1 cellular context compared by ENCODE assay signal in the genomic region with DNA sequence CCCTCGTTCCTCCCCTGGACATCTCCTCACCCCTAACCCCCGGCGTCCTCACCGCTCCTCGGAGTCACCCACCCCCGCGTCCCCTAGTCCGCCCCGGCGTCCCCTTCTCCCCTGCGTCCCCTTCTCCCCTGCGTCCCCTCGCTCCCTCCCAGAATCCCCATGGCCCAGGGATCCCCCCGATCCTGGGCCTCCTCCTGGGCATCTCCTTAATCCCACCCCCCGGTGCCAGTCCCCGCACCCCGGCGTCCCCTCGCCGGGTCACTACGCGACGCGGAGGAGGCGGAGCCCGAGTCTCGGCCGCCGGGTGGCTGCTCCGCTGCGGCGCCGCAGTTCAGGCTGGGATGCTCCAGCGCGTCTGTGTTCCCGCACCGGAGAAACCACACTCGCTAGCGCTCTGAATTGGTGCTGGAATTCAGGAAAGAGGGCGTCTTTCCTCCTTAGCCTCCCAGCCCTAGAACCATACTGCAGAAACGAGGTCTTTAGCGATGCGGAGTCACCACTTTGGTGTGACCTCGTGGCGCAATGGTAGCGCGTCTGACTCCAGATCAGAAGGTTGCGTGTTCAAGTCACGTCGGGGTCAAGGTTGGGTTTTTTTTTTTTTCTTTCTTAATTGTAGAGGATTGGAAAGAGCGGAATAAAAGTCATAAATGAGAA.
TF ChIP-seq lines count a peak whose summit lies in the region.

No MANE protein-coding gene starts in this region.

TF ChIP-seq in K562, 482 proteins besides CTCF, POLR2A, EP300 and RAD21 (continued from another document and continues in another):
- TF ChIP-seq SIRT6 (IDR thresholded peaks at IDR 0.05; ENCODE audit: low read depth, low read length) (no peak), FOXJ2 (tag; IDR thresholded peaks at IDR 0.05) (no peak), ZNF143 (CRISPR knock-in tag; IDR thresholded peaks at IDR 0.05) (no peak), BRD4 (IDR thresholded peaks at IDR 0.05) (0 out of 2 replicates have a peak, but pooled peaks have one; percentile 54), ETV1 (tag; conservative IDR thresholded peaks at IDR 0.05; ENCODE audit: low read depth) (no peak), ATF7 (IDR thresholded peaks at IDR 0.05) (peak; percentile 44; the same call in 1 of the 2 replicates), ZNF12 (CRISPR knock-in tag; IDR thresholded peaks at IDR 0.05) (no peak), ADNP (tag; IDR thresholded peaks at IDR 0.05) (no peak), PTRF (tag; IDR thresholded peaks at IDR 0.05) (no peak), JUNB (CRISPR knock-in tag; conservative IDR thresholded peaks at IDR 0.05) (no peak), ZZZ3 (IDR thresholded peaks at IDR 0.05) (no peak), KHSRP (IDR thresholded peaks at IDR 0.05) (no peak), EWSR1 (IDR thresholded peaks at IDR 0.05; ENCODE audit: borderline replicate concordance, low read depth, partially characterized antibody) (no peak), TARDBP (IDR thresholded peaks at IDR 0.05) (no peak), TRIM28 (IDR thresholded peaks at IDR 0.05) (no peak), ETV6 (IDR thresholded peaks at IDR 0.05; ENCODE audit: borderline replicate concordance in 1 of 2, low read depth in 2 of 2, low read length in 1 of 2) (no peak), ETV6 (CRISPR knock-in tag; IDR thresholded peaks at IDR 0.05; ENCODE audit: borderline replicate concordance) (no peak), ZNF717 (CRISPR knock-in tag; IDR thresholded peaks at IDR 0.05) (no peak), SMARCA4 (IDR thresholded peaks at IDR 0.05) (no peak), FOXA3 (CRISPR knock-in tag; conservative IDR thresholded peaks at IDR 0.05 in 1 of 2, IDR thresholded peaks at IDR 0.05 in 1 of 2) (no peak), TEAD1 (CRISPR knock-in tag; IDR thresholded peaks at IDR 0.05) (peak in 1 of 2 experiments; percentile 47; a peak in 1 of 4 replicates), SREBF2 (CRISPR knock-in tag; IDR thresholded peaks at IDR 0.05) (no peak), SOX6 (IDR thresholded peaks at IDR 0.05) (no peak; the same call in 1 of the 2 replicates), FOXK2 (conservative IDR thresholded peaks at IDR 0.05 in 1 of 2, IDR thresholded peaks at IDR 0.05 in 1 of 2; ENCODE audit: low read depth in 2 of 2) (peak in 1 of 2 experiments; percentile 48; a peak in 1 of 4 replicates), DACH1 (IDR thresholded peaks at IDR 0.05; ENCODE audit: partially characterized antibody) (no peak), ZBED1 (IDR thresholded peaks at IDR 0.05) (no peak), MTA1 (IDR thresholded peaks at IDR 0.05; ENCODE audit: borderline replicate concordance) (peak; percentile 41; the same call in 1 of the 2 replicates), PHF21A (IDR thresholded peaks at IDR 0.05; ENCODE audit: borderline replicate concordance, low read depth) (no peak), TCF3 (CRISPR knock-in tag; IDR thresholded peaks at IDR 0.05) (no peak), ZKSCAN8 (CRISPR knock-in tag; IDR thresholded peaks at IDR 0.05) (no peak), HMG20B (CRISPR knock-in tag; IDR thresholded peaks at IDR 0.05) (no peak), DPF2 (IDR thresholded peaks at IDR 0.05) (no peak), HNRNPLL (IDR thresholded peaks at IDR 0.05; ENCODE audit: low read depth, low read length, poor library complexity, severe bottlenecking) (no peak), KDM5B (IDR thresholded peaks at IDR 0.05; ENCODE audit: insufficient replicate concordance, low read depth, low read length) (peak; percentile 34), RHOXF2B (CRISPR knock-in tag; conservative IDR thresholded peaks at IDR 0.05) (no peak), SAP30 (IDR thresholded peaks at IDR 0.05; ENCODE audit: borderline replicate concordance, insufficient read depth, low read depth, low read length, poor library complexity, severe bottlenecking) (no peak), ZFP36 (IDR thresholded peaks at IDR 0.05; ENCODE audit: low read depth, low read length, partially characterized antibody) (no peak), NR2C1 (IDR thresholded peaks at IDR 0.05) (no peak), NR2C1 (tag; IDR thresholded peaks at IDR 0.05) (peak; percentile 44; the same call in 1 of the 2 replicates), PHF8 (IDR thresholded peaks at IDR 0.05; ENCODE audit: borderline replicate concordance, low read length) (peak; percentile 3; the same call in 1 of the 2 replicates), ATF1 (CRISPR knock-in tag; IDR thresholded peaks at IDR 0.05) (no peak), ATF1 (tag; IDR thresholded peaks at IDR 0.05) (peak; percentile 36; the same call in 1 of the 2 replicates), HSF4 (CRISPR knock-in tag; IDR thresholded peaks at IDR 0.05; ENCODE audit: borderline replicate concordance) (no peak), L3MBTL2 (IDR thresholded peaks at IDR 0.05) (peak; percentile 80)
- TF ChIP-seq, protein P1, sequence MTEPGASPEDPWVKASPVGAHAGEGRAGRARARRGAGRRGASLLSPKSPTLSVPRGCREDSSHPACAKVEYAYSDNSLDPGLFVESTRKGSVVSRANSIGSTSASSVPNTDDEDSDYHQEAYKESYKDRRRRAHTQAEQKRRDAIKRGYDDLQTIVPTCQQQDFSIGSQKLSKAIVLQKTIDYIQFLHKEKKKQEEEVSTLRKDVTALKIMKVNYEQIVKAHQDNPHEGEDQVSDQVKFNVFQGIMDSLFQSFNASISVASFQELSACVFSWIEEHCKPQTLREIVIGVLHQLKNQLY (CRISPR knock-in tag; conservative IDR thresholded peaks at IDR 0.05): no peak
- TF ChIP-seq, protein P2, sequence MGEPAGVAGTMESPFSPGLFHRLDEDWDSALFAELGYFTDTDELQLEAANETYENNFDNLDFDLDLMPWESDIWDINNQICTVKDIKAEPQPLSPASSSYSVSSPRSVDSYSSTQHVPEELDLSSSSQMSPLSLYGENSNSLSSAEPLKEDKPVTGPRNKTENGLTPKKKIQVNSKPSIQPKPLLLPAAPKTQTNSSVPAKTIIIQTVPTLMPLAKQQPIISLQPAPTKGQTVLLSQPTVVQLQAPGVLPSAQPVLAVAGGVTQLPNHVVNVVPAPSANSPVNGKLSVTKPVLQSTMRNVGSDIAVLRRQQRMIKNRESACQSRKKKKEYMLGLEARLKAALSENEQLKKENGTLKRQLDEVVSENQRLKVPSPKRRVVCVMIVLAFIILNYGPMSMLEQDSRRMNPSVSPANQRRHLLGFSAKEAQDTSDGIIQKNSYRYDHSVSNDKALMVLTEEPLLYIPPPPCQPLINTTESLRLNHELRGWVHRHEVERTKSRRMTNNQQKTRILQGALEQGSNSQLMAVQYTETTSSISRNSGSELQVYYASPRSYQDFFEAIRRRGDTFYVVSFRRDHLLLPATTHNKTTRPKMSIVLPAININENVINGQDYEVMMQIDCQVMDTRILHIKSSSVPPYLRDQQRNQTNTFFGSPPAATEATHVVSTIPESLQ (CRISPR knock-in tag; IDR thresholded peaks at IDR 0.05): no peak
- TF ChIP-seq, protein P3, sequence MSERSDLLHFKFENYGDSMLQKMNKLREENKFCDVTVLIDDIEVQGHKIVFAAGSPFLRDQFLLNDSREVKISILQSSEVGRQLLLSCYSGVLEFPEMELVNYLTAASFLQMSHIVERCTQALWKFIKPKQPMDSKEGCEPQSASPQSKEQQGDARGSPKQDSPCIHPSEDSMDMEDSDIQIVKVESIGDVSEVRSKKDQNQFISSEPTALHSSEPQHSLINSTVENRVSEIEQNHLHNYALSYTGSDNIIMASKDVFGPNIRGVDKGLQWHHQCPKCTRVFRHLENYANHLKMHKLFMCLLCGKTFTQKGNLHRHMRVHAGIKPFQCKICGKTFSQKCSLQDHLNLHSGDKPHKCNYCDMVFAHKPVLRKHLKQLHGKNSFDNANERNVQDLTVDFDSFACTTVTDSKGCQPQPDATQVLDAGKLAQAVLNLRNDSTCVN (CRISPR knock-in tag; IDR thresholded peaks at IDR 0.05): no peak
- TF ChIP-seq, protein P4, sequence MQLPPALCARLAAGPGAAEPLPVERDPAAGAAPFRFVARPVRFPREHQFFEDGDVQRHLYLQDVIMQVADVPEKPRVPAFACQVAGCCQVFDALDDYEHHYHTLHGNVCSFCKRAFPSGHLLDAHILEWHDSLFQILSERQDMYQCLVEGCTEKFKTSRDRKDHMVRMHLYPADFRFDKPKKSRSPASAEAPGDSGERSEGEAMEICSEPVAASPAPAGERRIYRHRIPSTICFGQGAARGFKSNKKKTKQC (CRISPR knock-in tag; IDR thresholded peaks at IDR 0.05): no peak
- TF ChIP-seq, protein P5, sequence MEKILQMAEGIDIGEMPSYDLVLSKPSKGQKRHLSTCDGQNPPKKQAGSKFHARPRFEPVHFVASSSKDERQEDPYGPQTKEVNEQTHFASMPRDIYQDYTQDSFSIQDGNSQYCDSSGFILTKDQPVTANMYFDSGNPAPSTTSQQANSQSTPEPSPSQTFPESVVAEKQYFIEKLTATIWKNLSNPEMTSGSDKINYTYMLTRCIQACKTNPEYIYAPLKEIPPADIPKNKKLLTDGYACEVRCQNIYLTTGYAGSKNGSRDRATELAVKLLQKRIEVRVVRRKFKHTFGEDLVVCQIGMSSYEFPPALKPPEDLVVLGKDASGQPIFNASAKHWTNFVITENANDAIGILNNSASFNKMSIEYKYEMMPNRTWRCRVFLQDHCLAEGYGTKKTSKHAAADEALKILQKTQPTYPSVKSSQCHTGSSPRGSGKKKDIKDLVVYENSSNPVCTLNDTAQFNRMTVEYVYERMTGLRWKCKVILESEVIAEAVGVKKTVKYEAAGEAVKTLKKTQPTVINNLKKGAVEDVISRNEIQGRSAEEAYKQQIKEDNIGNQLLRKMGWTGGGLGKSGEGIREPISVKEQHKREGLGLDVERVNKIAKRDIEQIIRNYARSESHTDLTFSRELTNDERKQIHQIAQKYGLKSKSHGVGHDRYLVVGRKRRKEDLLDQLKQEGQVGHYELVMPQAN (IDR thresholded peaks at IDR 0.05; ENCODE audit: borderline replicate concordance): no peak
- TF ChIP-seq, protein P6, sequence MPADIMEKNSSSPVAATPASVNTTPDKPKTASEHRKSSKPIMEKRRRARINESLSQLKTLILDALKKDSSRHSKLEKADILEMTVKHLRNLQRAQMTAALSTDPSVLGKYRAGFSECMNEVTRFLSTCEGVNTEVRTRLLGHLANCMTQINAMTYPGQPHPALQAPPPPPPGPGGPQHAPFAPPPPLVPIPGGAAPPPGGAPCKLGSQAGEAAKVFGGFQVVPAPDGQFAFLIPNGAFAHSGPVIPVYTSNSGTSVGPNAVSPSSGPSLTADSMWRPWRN (IDR thresholded peaks at IDR 0.05; ENCODE audit: low read depth): no peak
- TF ChIP-seq, protein P7, sequence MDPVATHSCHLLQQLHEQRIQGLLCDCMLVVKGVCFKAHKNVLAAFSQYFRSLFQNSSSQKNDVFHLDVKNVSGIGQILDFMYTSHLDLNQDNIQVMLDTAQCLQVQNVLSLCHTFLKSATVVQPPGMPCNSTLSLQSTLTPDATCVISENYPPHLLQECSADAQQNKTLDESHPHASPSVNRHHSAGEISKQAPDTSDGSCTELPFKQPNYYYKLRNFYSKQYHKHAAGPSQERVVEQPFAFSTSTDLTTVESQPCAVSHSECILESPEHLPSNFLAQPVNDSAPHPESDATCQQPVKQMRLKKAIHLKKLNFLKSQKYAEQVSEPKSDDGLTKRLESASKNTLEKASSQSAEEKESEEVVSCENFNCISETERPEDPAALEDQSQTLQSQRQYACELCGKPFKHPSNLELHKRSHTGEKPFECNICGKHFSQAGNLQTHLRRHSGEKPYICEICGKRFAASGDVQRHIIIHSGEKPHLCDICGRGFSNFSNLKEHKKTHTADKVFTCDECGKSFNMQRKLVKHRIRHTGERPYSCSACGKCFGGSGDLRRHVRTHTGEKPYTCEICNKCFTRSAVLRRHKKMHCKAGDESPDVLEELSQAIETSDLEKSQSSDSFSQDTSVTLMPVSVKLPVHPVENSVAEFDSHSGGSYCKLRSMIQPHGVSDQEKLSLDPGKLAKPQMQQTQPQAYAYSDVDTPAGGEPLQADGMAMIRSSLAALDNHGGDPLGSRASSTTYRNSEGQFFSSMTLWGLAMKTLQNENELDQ (CRISPR knock-in tag; IDR thresholded peaks at IDR 0.05; ENCODE audit: borderline replicate concordance): no peak
- TF ChIP-seq, protein P8, sequence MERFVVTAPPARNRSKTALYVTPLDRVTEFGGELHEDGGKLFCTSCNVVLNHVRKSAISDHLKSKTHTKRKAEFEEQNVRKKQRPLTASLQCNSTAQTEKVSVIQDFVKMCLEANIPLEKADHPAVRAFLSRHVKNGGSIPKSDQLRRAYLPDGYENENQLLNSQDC (CRISPR knock-in tag; IDR thresholded peaks at IDR 0.05): no peak
- TF ChIP-seq, protein P9, sequence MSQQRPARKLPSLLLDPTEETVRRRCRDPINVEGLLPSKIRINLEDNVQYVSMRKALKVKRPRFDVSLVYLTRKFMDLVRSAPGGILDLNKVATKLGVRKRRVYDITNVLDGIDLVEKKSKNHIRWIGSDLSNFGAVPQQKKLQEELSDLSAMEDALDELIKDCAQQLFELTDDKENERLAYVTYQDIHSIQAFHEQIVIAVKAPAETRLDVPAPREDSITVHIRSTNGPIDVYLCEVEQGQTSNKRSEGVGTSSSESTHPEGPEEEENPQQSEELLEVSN (IDR thresholded peaks at IDR 0.05; ENCODE audit: borderline replicate concordance in 1 of 2, extremely low read depth in 1 of 2, insufficient read depth in 1 of 2, insufficient read length in 1 of 2, low read depth in 1 of 2, low read length in 1 of 2, poor library complexity in 1 of 2, severe bottlenecking in 1 of 2): peak in 1 of 2 experiments; percentile 21
- TF ChIP-seq, protein P10, sequence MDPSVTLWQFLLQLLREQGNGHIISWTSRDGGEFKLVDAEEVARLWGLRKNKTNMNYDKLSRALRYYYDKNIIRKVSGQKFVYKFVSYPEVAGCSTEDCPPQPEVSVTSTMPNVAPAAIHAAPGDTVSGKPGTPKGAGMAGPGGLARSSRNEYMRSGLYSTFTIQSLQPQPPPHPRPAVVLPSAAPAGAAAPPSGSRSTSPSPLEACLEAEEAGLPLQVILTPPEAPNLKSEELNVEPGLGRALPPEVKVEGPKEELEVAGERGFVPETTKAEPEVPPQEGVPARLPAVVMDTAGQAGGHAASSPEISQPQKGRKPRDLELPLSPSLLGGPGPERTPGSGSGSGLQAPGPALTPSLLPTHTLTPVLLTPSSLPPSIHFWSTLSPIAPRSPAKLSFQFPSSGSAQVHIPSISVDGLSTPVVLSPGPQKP (CRISPR knock-in tag; IDR thresholded peaks at IDR 0.05): no peak
